1 cellular context compared by ENCODE assay signal in genomic region chr1:230157409-230158390, GRCh38.
TF ChIP-seq lines count a peak whose summit lies in the region.

No MANE protein-coding gene starts in this region.

TF ChIP-seq in GM23338, 12 proteins besides CTCF, POLR2A, EP300 and RAD21 (continued from another document):
- TF ChIP-seq, protein P1, sequence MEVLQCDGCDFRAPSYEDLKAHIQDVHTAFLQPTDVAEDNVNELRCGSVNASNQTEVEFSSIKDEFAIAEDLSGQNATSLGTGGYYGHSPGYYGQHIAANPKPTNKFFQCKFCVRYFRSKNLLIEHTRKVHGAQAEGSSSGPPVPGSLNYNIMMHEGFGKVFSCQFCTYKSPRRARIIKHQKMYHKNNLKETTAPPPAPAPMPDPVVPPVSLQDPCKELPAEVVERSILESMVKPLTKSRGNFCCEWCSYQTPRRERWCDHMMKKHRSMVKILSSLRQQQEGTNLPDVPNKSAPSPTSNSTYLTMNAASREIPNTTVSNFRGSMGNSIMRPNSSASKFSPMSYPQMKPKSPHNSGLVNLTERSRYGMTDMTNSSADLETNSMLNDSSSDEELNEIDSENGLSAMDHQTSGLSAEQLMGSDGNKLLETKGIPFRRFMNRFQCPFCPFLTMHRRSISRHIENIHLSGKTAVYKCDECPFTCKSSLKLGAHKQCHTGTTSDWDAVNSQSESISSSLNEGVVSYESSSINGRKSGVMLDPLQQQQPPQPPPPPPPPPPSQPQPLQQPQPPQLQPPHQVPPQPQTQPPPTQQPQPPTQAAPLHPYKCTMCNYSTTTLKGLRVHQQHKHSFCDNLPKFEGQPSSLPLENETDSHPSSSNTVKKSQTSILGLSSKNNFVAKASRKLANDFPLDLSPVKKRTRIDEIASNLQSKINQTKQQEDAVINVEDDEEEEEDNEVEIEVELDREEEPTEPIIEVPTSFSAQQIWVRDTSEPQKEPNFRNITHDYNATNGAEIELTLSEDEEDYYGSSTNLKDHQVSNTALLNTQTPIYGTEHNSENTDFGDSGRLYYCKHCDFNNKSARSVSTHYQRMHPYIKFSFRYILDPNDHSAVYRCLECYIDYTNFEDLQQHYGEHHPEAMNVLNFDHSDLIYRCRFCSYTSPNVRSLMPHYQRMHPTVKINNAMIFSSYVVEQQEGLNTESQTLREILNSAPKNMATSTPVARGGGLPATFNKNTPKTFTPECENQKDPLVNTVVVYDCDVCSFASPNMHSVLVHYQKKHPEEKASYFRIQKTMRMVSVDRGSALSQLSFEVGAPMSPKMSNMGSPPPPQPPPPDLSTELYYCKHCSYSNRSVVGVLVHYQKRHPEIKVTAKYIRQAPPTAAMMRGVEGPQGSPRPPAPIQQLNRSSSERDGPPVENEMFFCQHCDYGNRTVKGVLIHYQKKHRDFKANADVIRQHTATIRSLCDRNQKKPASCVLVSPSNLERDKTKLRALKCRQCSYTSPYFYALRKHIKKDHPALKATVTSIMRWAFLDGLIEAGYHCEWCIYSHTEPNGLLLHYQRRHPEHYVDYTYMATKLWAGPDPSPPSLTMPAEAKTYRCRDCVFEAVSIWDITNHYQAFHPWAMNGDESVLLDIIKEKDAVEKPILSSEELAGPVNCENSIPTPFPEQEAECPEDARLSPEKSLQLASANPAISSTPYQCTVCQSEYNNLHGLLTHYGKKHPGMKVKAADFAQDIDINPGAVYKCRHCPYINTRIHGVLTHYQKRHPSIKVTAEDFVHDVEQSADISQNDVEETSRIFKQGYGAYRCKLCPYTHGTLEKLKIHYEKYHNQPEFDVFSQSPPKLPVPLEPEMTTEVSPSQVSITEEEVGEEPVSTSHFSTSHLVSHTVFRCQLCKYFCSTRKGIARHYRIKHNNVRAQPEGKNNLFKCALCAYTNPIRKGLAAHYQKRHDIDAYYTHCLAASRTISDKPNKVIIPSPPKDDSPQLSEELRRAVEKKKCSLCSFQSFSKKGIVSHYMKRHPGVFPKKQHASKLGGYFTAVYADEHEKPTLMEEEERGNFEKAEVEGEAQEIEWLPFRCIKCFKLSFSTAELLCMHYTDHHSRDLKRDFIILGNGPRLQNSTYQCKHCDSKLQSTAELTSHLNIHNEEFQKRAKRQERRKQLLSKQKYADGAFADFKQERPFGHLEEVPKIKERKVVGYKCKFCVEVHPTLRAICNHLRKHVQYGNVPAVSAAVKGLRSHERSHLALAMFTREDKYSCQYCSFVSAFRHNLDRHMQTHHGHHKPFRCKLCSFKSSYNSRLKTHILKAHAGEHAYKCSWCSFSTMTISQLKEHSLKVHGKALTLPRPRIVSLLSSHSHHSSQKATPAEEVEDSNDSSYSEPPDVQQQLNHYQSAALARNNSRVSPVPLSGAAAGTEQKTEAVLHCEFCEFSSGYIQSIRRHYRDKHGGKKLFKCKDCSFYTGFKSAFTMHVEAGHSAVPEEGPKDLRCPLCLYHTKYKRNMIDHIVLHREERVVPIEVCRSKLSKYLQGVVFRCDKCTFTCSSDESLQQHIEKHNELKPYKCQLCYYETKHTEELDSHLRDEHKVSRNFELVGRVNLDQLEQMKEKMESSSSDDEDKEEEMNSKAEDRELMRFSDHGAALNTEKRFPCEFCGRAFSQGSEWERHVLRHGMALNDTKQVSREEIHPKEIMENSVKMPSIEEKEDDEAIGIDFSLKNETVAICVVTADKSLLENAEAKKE (CRISPR knock-in tag; IDR thresholded peaks at IDR 0.05): no peak
- no peak for TF ChIP-seq STAT1 (IDR thresholded peaks at IDR 0.05; ENCODE audit: unreplicated experiment)
- TF ChIP-seq, protein P2, sequence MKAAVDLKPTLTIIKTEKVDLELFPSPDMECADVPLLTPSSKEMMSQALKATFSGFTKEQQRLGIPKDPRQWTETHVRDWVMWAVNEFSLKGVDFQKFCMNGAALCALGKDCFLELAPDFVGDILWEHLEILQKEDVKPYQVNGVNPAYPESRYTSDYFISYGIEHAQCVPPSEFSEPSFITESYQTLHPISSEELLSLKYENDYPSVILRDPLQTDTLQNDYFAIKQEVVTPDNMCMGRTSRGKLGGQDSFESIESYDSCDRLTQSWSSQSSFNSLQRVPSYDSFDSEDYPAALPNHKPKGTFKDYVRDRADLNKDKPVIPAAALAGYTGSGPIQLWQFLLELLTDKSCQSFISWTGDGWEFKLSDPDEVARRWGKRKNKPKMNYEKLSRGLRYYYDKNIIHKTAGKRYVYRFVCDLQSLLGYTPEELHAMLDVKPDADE (IDR thresholded peaks at IDR 0.05): no peak
- TF ChIP-seq, protein P3, sequence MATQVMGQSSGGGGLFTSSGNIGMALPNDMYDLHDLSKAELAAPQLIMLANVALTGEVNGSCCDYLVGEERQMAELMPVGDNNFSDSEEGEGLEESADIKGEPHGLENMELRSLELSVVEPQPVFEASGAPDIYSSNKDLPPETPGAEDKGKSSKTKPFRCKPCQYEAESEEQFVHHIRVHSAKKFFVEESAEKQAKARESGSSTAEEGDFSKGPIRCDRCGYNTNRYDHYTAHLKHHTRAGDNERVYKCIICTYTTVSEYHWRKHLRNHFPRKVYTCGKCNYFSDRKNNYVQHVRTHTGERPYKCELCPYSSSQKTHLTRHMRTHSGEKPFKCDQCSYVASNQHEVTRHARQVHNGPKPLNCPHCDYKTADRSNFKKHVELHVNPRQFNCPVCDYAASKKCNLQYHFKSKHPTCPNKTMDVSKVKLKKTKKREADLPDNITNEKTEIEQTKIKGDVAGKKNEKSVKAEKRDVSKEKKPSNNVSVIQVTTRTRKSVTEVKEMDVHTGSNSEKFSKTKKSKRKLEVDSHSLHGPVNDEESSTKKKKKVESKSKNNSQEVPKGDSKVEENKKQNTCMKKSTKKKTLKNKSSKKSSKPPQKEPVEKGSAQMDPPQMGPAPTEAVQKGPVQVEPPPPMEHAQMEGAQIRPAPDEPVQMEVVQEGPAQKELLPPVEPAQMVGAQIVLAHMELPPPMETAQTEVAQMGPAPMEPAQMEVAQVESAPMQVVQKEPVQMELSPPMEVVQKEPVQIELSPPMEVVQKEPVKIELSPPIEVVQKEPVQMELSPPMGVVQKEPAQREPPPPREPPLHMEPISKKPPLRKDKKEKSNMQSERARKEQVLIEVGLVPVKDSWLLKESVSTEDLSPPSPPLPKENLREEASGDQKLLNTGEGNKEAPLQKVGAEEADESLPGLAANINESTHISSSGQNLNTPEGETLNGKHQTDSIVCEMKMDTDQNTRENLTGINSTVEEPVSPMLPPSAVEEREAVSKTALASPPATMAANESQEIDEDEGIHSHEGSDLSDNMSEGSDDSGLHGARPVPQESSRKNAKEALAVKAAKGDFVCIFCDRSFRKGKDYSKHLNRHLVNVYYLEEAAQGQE (IDR thresholded peaks at IDR 0.05; ENCODE audit: unreplicated experiment): no peak
- TF ChIP-seq JUNB (IDR thresholded peaks at IDR 0.05; ENCODE audit: unreplicated experiment): no peak
- no peak for TF ChIP-seq POLR2AphosphoS5 (IDR thresholded peaks at IDR 0.05; ENCODE audit: low read depth)
- TF ChIP-seq ZNF114 (CRISPR knock-in tag; IDR thresholded peaks at IDR 0.05): no peak
- TF ChIP-seq ZNF331 (CRISPR knock-in tag; IDR thresholded peaks at IDR 0.05; ENCODE audit: low read depth): no peak
- no peak for TF ChIP-seq EZH2phosphoT487 (IDR thresholded peaks at IDR 0.05; ENCODE audit: unreplicated experiment)
- no peak for TF ChIP-seq EZH2 (IDR thresholded peaks at IDR 0.05; ENCODE audit: low read depth, unreplicated experiment)
